10 cellular contexts compared by ENCODE assay signal in genomic region chr15:29364429-29365078, GRCh38.
DNase-seq lines count a peak whose midpoint lies in the region; TF ChIP-seq lines count a peak whose summit lies in the region.
"Had no signal": no experiment of that assay in that cellular context is flagged by ENCODE, and none has a peak within 500 bp of the region (broad histone marks: within the 10 kb centered on the region; RNA-seq: fewer than 3 reads in every experiment).

No MANE protein-coding gene starts in this region.

- H2AK5ac ChIP-seq in neuronal stem cell (ENCODE audit: low read depth, low read length): no peak overlapping the region

- no peak overlapping the region for H2AFZ ChIP-seq in neuronal stem cell (ENCODE audit: low read length)

- H2BK120ac ChIP-seq in neuronal stem cell (ENCODE audit: low read depth, low read length): no peak overlapping the region

- no peak overlapping the region for H2BK5ac ChIP-seq in neuronal stem cell (ENCODE audit: low read length)

- H3K4me3 ChIP-seq in breast epithelium (no peak overlapping the region), testis (no peak overlapping the region), neuronal stem cell (ENCODE audit: low read length in 2 of 2) (no peak overlapping the region)

- no peak overlapping the region for H4K8ac ChIP-seq in neuronal stem cell (ENCODE audit: low read depth, low read length)

- H3K36me3 ChIP-seq in breast epithelium: no peaks in the 10 kb centered on the region
- H3K36me3 ChIP-seq in testis (ENCODE audit: low read depth, missing control alignments): no peaks in the 10 kb centered on the region
- H3K36me3 ChIP-seq in neuronal stem cell (replicated peaks in 1 of 2; ENCODE audit: control insufficient read depth in 2 of 2, insufficient read depth in 2 of 2, low read length in 2 of 2): no peaks in the 10 kb centered on the region

- H3K27me3 ChIP-seq in breast epithelium (no peaks in the 10 kb centered on the region), testis (no peaks in the 10 kb centered on the region), neuronal stem cell (ENCODE audit: control insufficient read depth in 3 of 3, insufficient read depth in 3 of 3, low read depth in 1 of 3, low read length in 3 of 3) (no peaks in the 10 kb centered on the region)

- no peak overlapping the region for H2BK12ac ChIP-seq in neuronal stem cell (ENCODE audit: low read length)

- H3K18ac ChIP-seq in neuronal stem cell (ENCODE audit: low read length): no peak overlapping the region

- 56 to 74% methylated on average over 8 of the region's 8 CpGs for WGBS in testis, 2 donors
- WGBS in neuronal stem cell (ENCODE audit: extremely low coverage in 2 of 2, insufficient read length in 2 of 2, insufficient replicate concordance in 1 of 2), 2 donors: no CpG with 5 or more reads among the region's 8 CpGs

- TF ChIP-seq CTCF in MCF 10A (IDR thresholded peaks at IDR 0.05; ENCODE audit: unreplicated experiment): no peak
- TF ChIP-seq CTCF in breast epithelium (IDR thresholded peaks at IDR 0.05): no peak
- TF ChIP-seq CTCF in testis (IDR thresholded peaks at IDR 0.05): peak in 2 of 3 experiments; percentile 20 to 24

- peaks cover 62% of the 10 kb centered on the region for H3K27me3 Mint-ChIP-seq in MCF 10A (ENCODE audit: insufficient read depth, unreplicated experiment)
- peaks cover 15% of the 10 kb centered on the region for H3K27me3 Mint-ChIP-seq in activated naive CD4-positive, alpha-beta T cell treated with anti-CD3 and anti-CD28 coated beads for 36 hours (ENCODE audit: low read depth)

- H3K4ac ChIP-seq in neuronal stem cell (ENCODE audit: low read length): no peak overlapping the region

- H3K4me1 Mint-ChIP-seq in MCF 10A (ENCODE audit: insufficient read depth, unreplicated experiment): no peaks in the 10 kb centered on the region
- H3K4me1 Mint-ChIP-seq in activated naive CD4-positive, alpha-beta T cell treated with anti-CD3 and anti-CD28 coated beads for 36 hours (ENCODE audit: low read depth): no peaks in the 10 kb centered on the region
- H3K4me1 Mint-ChIP-seq: central memory CD8-positive, alpha-beta T cell had no signal

- CTCF ChIA-PET in MCF 10A (lab: Yijun Ruan, JAX): interaction anchor here (0.6 to 1.5 kb wide), 3 partner anchors 72 to 606 kb away, joined by 3 to 4 read pairs (median 3); no protein-coding TSS in a partner anchor
- CTCF ChIA-PET in activated naive CD4-positive, alpha-beta T cell treated with anti-CD3 and anti-CD28 coated beads for 36 hours (lab: Charles Lee): interaction anchor here (0.7 kb wide), 1 partner anchor 226 kb away, joined by 4 read pairs; no protein-coding TSS in a partner anchor

- H3K4me1 ChIP-seq in breast epithelium (no peaks in the 10 kb centered on the region), testis (no peaks in the 10 kb centered on the region), neuronal stem cell (ENCODE audit: control insufficient read depth in 2 of 2, insufficient read depth in 1 of 2, low read depth in 1 of 2, low read length in 2 of 2) (no peaks in the 10 kb centered on the region)

- no peaks in the 10 kb centered on the region for H3K36me3 Mint-ChIP-seq in MCF 10A (ENCODE audit: insufficient read depth, unreplicated experiment)
- H3K36me3 Mint-ChIP-seq in activated naive CD4-positive, alpha-beta T cell treated with anti-CD3 and anti-CD28 coated beads for 36 hours (ENCODE audit: low read depth): no peaks in the 10 kb centered on the region

- no peak overlapping the region for H3K27ac Mint-ChIP-seq in MCF 10A (ENCODE audit: low read depth, unreplicated experiment)
- no peak overlapping the region for H3K27ac Mint-ChIP-seq in activated naive CD4-positive, alpha-beta T cell treated with anti-CD3 and anti-CD28 coated beads for 36 hours

- H3K27ac ChIP-seq in breast epithelium: no peak overlapping the region
- H3K27ac ChIP-seq in testis: no peak overlapping the region
- H3K27ac ChIP-seq in neuronal stem cell (replicated peaks; ENCODE audit: low read length): no peak overlapping the region

- BruUV-seq in MCF 10A (replicated peaks; lab: Mats Ljungman, UMichigan): no TSS peak

- H4K91ac ChIP-seq in neuronal stem cell (ENCODE audit: low read depth, low read length, poor library complexity): no peak overlapping the region

- no peak overlapping the region for H3K4me3 Mint-ChIP-seq in MCF 10A (ENCODE audit: unreplicated experiment)
- no peak overlapping the region for H3K4me3 Mint-ChIP-seq in activated naive CD4-positive, alpha-beta T cell treated with anti-CD3 and anti-CD28 coated beads for 36 hours
- H3K4me3 Mint-ChIP-seq: central memory CD8-positive, alpha-beta T cell had no signal

- H3K23ac ChIP-seq in neuronal stem cell (ENCODE audit: low read depth, low read length, poor library complexity): no peak overlapping the region

- peaks cover 8% of the 10 kb centered on the region for H3K9me3 Mint-ChIP-seq in MCF 10A (ENCODE audit: unreplicated experiment)
- H3K9me3 Mint-ChIP-seq in activated naive CD4-positive, alpha-beta T cell treated with anti-CD3 and anti-CD28 coated beads for 36 hours: peaks cover 13% of the 10 kb centered on the region

- no peak overlapping the region for H3K9ac ChIP-seq in neuronal stem cell (ENCODE audit: low read depth, low read length, poor library complexity)

- peak; percentile 4 for DNase-seq in MCF 10A (ENCODE audit: unreplicated experiment)
- no peak for DNase-seq in breast epithelium (ENCODE audit: low spot score in 2 of 2)
- peak; percentile 38 for DNase-seq in RPMI7951 (ENCODE audit: low read depth)
- peak; percentile 6 for DNase-seq in foreskin melanocyte
- DNase-seq in testis: peak; percentile 25
- DNase-seq in neuronal stem cell (ENCODE audit: low spot score): no peak
- DNase-seq in activated naive CD4-positive, alpha-beta T cell treated with anti-CD3 and anti-CD28 coated beads for 36 hours: no peak
- DNase-seq in NCI-H1105 (lab: John Stamatoyannopoulos, UW): no peak
- DNase-seq: NCI-H1105 treated with DMSO at 0.1 percent for 48 hours had no signal

- no peak overlapping the region for H3K14ac ChIP-seq in neuronal stem cell (ENCODE audit: low read length)

- no peaks in the 10 kb centered on the region for H3K79me1 ChIP-seq in neuronal stem cell (ENCODE audit: low read depth, low read length)

- POLR2A ChIA-PET in MCF 10A (lab: Yijun Ruan, JAX): no interaction called here

- H3K9me3 ChIP-seq in breast epithelium (peaks cover 0 to 14% of the 10 kb centered on the region in 2 donors), testis (no peaks in the 10 kb centered on the region), neuronal stem cell (replicated peaks in 1 of 2; ENCODE audit: control insufficient read depth in 2 of 2, insufficient read depth in 1 of 2, low read depth in 1 of 2, low read length in 2 of 2) (peaks cover 0 to 3% of the 10 kb centered on the region in 2 donors)

- TF ChIP-seq POLR2A in breast epithelium (IDR thresholded peaks at IDR 0.05): no peak
- TF ChIP-seq POLR2A in testis (IDR thresholded peaks at IDR 0.05): no peak

- no peak overlapping the region for H2BK15ac ChIP-seq in neuronal stem cell (ENCODE audit: low read length)

- H3K4me2 ChIP-seq in neuronal stem cell (ENCODE audit: insufficient read depth, low read length, poor library complexity, severe bottlenecking): no peak overlapping the region

- intact Hi-C loops in MCF 10A (cut with micrococcal nuclease) (no loop called here), breast epithelium (cut with DNase I; ENCODE audit: low total_unique reads) (no loop called here), testis (cut with DNase I; ENCODE audit: low total_unique reads) (no loop called here)
- intact Hi-C loops in activated naive CD4-positive, alpha-beta T cell treated with anti-CD3 and anti-CD28 coated beads for 36 hours (cut with micrococcal nuclease): no loop called here

Comparison
In these comparisons a context has a peak if more than half of its experiments do, and no peak if none do; other contexts are left out.
1. DNase-seq: peak in MCF 10A (single experiment), RPMI7951 (single experiment), foreskin melanocyte (single experiment) and testis (single experiment); none in breast epithelium (0 of 2), neuronal stem cell (single experiment), activated naive CD4-positive, alpha-beta T cell treated with anti-CD3 and anti-CD28 coated beads for 36 hours (single experiment) and NCI-H1105 (single experiment).
2. CTCF ChIP-seq: peak in testis (2 of 3); none in MCF 10A (single experiment) and breast epithelium (0 of 3).